ENCODE assay signal across 11 cellular contexts in the genomic region with DNA sequence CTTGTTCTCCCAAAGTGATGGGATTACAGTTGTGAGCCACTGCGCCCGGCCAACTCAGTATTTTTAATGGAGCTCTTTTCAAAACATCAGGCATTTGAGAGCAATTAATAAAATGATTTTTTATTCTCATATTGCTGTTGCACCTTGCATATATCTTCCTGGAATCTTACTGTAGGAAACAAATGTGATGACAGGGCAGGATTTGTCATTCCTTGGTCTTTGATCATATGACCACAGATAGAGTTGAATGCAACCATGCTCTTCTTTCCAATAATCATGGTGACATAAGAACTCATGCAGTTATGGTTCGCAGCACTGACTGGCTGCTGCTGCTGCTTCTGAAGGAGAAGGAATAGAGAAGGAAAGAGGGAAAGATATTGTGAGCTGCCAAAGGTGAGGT. TPM values are rescaled to one million over a fixed set of nuclear protein-coding genes. Genes with fewer than 3 reads are reported as not detected.
"Had no signal": no experiment of that assay in that cellular context is flagged by ENCODE, and none has a peak within 500 bp of the region (broad histone marks: within the 10 kb centered on the region; RNA-seq: fewer than 3 reads in every experiment).

No MANE protein-coding gene starts in this region.

- H3K9me3 ChIP-seq: HAP-1 had no signal

- H3K36me3 ChIP-seq: HAP-1 had no signal

- H3K4me1 ChIP-seq: HAP-1 had no signal

- DNase-seq: GM23248, GOT3, H7, HFFc6, KG1 had no signal

- H3K4me3 ChIP-seq: GM23248, HAP-1 had no signal

- H3K27ac ChIP-seq: GM23248, HL-60 had no signal

- H2AFZ ChIP-seq: GM23248 had no signal

- H3K9ac ChIP-seq: GM23248 had no signal

- ATAC-seq: HCT116 had no signal

RNA-seq across cellular contexts. Expression of a gene that starts 28.1 kb away (rescaled TPM):
- total RNA-seq: GM23248, H4, H7, HFFc6, HT1080 had no signal
- polyA plus RNA-seq: GM23248, IgD-negative memory B cell had no signal
